In genomic region chr1:214435867-214436266, GRCh38 we compare ENCODE assay signal across 24 cellular contexts.
"Had no signal": no experiment of that assay in that cellular context is flagged by ENCODE, and none has a peak within 500 bp of the region (broad histone marks: within the 10 kb centered on the region; RNA-seq: fewer than 3 reads in every experiment).

No MANE protein-coding gene starts in this region.

- H3K27ac Mint-ChIP-seq: naive thymus-derived CD4-positive, alpha-beta T cell; natural killer cell treated with Interleukin-12 subunit alpha and Interleukin-12 subunit beta and Interleukin-15 and Interleukin-18, amount 100 ng/mL, for 72 hours; progenitor cell of endocrine pancreas; stimulated activated naive B cell treated with anti-CD40 and anti-IgM and Interleukin-4, amounts not matched to agents 10 μg/mL and 1 μg/mL and 100 μg/mL, for 72 hours had no signal

- H3K4me3 ChIP-seq: left ventricle myocardium inferior, lung, mucosa of descending colon, ovary, right atrium auricular region, right lobe of liver, smooth muscle cell, stomach, testis, thyroid gland, transverse colon, upper lobe of left lung, vagina had no signal

- DNase-seq: islet precursor cell; left ventricle myocardium inferior; midbrain; mucosa of descending colon; naive thymus-derived CD4-positive, alpha-beta T cell; ovary; right lobe of liver; stimulated activated CD4-positive, alpha-beta T cell treated with anti-CD3 and anti-CD28 coated beads, Interleukin-1b, Interleukin-23, amount 100 ng/mL, for 48 hours; stimulated activated CD4-positive, alpha-beta T cell treated with anti-CD3 and anti-CD28 coated beads, Interleukin-2, amount 100 ng/mL, for 48 hours; stimulated activated CD4-positive, alpha-beta T cell treated with anti-CD3 and anti-CD28 coated beads, Interleukin-4, amount 100 ng/mL, for 4 hours; stimulated activated CD8-positive, alpha-beta memory T cell treated with anti-CD3 and anti-CD28 coated beads, Interleukin-4, amount 100 ng/mL, for 48 hours; stimulated activated naive B cell treated with anti-CD40 and anti-IgM and Interleukin-4, amounts not matched to agents 10 μg/mL and 1 μg/mL and 100 μg/mL, for 72 hours; stimulated activated naive CD8-positive, alpha-beta T cell treated with anti-CD3 and anti-CD28 coated beads, Interleukin-15, Interleukin-2, amounts not matched to agents 100 U/mL and 50 U/mL, for 24 hours; stomach; testis; thyroid gland; transverse colon; upper lobe of left lung had no signal

- H3K36me3 ChIP-seq: left ventricle myocardium inferior, ovary, right atrium auricular region, right lobe of liver, stomach, thyroid gland, transverse colon, upper lobe of left lung, vagina had no signal

- ATAC-seq: mucosa of descending colon; naive thymus-derived CD4-positive, alpha-beta T cell; natural killer cell treated with Interleukin-12 subunit alpha and Interleukin-12 subunit beta and Interleukin-15 and Interleukin-18, amount 100 ng/mL, for 72 hours; right lobe of liver; stimulated activated naive B cell treated with anti-CD40 and anti-IgM and Interleukin-4, amounts not matched to agents 10 μg/mL and 1 μg/mL and 100 μg/mL, for 72 hours; stimulated activated naive CD8-positive, alpha-beta T cell treated with anti-CD3 and anti-CD28 coated beads, Interleukin-15, Interleukin-2, amounts not matched to agents 100 U/mL and 50 U/mL, for 24 hours had no signal

- H3K9me3 Mint-ChIP-seq: natural killer cell treated with Interleukin-12 subunit alpha and Interleukin-12 subunit beta and Interleukin-15 and Interleukin-18, amount 100 ng/mL, for 72 hours; stimulated activated naive B cell treated with anti-CD40 and anti-IgM and Interleukin-4, amounts not matched to agents 10 μg/mL and 1 μg/mL and 100 μg/mL, for 72 hours had no signal

- H3K4me2 ChIP-seq: smooth muscle cell had no signal

- H3K4me3 Mint-ChIP-seq: naive thymus-derived CD4-positive, alpha-beta T cell; natural killer cell treated with Interleukin-12 subunit alpha and Interleukin-12 subunit beta and Interleukin-15 and Interleukin-18, amount 100 ng/mL, for 72 hours; stimulated activated naive B cell treated with anti-CD40 and anti-IgM and Interleukin-4, amounts not matched to agents 10 μg/mL and 1 μg/mL and 100 μg/mL, for 72 hours had no signal

- H3K9me3 ChIP-seq: left ventricle myocardium inferior, mucosa of descending colon, ovary, right atrium auricular region, right lobe of liver, stomach, testis, thyroid gland, transverse colon, upper lobe of left lung, vagina had no signal

- H3K27ac ChIP-seq: left ventricle myocardium inferior, ovary, right atrium auricular region, right lobe of liver, stomach, testis, thyroid gland, transverse colon, upper lobe of left lung, vagina had no signal

- H3K27me3 ChIP-seq: ovary, right atrium auricular region, right lobe of liver, stomach, testis, thyroid gland, transverse colon, upper lobe of left lung, vagina had no signal

- H3K4me1 ChIP-seq: right lobe of liver, thyroid gland had no signal

- H3K36me3 Mint-ChIP-seq: natural killer cell treated with Interleukin-12 subunit alpha and Interleukin-12 subunit beta and Interleukin-15 and Interleukin-18, amount 100 ng/mL, for 72 hours; stimulated activated naive B cell treated with anti-CD40 and anti-IgM and Interleukin-4, amounts not matched to agents 10 μg/mL and 1 μg/mL and 100 μg/mL, for 72 hours had no signal

- H3K27me3 Mint-ChIP-seq: progenitor cell of endocrine pancreas had no signal
